1 cellular context compared by ENCODE assay signal in genomic region chr3:46932455-46933225, GRCh38.
TF ChIP-seq lines count a peak whose summit lies in the region.

No MANE protein-coding gene starts in this region.

TF ChIP-seq in H1, 55 proteins besides CTCF, POLR2A, EP300 and RAD21:
- TF ChIP-seq ZNF274 (IDR thresholded peaks at IDR 0.05; ENCODE audit: borderline replicate concordance, extremely low read depth, low read length) (no peak), CTBP2 (IDR thresholded peaks at IDR 0.05; ENCODE audit: borderline replicate concordance, insufficient read depth, insufficient read length, low read length) (no peak)
